ENCODE assay signal across 12 cellular contexts in the genomic region with DNA sequence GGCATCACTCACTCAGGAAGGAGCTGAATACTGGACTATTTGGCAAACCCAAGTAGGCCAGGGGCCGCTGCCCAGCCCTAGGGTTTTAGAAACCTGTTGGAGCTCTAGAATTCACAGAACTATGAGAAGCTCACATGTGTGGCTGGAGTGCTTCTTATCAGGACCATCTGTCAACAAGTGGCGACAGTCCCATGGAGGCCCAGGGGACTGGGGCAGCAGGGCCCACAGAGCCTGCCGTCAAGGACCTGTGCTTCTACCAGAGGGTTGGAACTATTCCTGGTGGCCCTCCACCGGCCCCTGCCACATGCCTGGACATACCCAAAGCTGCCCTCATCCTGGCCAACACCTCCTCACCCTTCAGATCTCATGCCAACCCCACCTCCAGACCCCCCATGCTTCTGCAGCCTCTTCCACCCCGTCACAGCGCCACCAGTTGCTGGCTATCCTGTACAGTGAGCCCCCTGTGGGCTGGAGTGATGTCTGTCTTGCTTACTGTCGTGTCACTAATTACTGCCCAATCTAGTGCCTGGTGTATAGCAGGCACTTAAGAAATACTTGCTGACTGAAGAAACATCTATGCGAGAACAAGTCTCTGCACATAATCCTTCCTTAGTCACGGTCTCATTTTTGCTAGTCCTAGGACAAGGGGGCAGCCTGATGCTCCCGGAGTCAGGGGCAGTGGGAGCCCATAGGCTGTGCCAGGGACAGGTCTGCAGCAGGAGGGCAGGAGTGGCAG. TPM values are rescaled to one million over a fixed set of nuclear protein-coding genes. Genes with fewer than 3 reads are reported as not detected.
A peak's percentile ranks its signal among the peaks of the same experiment; 100 is the strongest.
DNase-seq lines count a peak whose midpoint lies in the region; ATAC-seq and TF ChIP-seq lines count a peak whose summit lies in the region.
"Had no signal": no experiment of that assay in that cellular context is flagged by ENCODE, and none has a peak within 500 bp of the region (broad histone marks: within the 10 kb centered on the region; RNA-seq: fewer than 3 reads in every experiment).

No MANE protein-coding gene starts in this region.

- H3F3A ChIP-seq in SK-N-SH (replicated peaks; ENCODE audit: insufficient read depth), result peaks cover 26% of the 10 kb centered on the region

- no peaks in the 10 kb centered on the region for H4K20me1 ChIP-seq in SK-N-SH (ENCODE audit: insufficient read depth)

- no peak for TF ChIP-seq POLR2A in prostate gland (IDR thresholded peaks at IDR 0.05)

- peak; percentile 69 for DNase-seq in SK-N-SH
- DNase-seq in NCI-H524 treated with DMSO at 0.1 percent for 48 hours (lab: John Stamatoyannopoulos, UW), result peak; percentile 33
- DNase-seq in prostate gland (ENCODE audit: low spot score), result peak; percentile 46
- DNase-seq in H4 (ENCODE audit: low spot score), result no peak
- no peak for DNase-seq in activated CD4-positive, alpha-beta T cell treated with anti-CD3 and anti-CD28 coated beads, Interleukin-2, amount 50 U/mL, for 4 hours
- DNase-seq: activated CD4-positive, alpha-beta T cell treated with anti-CD3 and anti-CD28 coated beads for 1 hour; KBM-7; ovary had no signal

- peaks cover 20 to 56% of the 10 kb centered on the region in 2 experiments for H3K4me1 ChIP-seq in SK-N-SH (ENCODE audit: control insufficient read depth in 1 of 2, insufficient read depth in 2 of 2, low read depth in 1 of 2, low read length in 1 of 2)
- peaks cover 16% of the 10 kb centered on the region for H3K4me1 ChIP-seq in prostate gland (replicated peaks)

- peak overlapping the region; percentile 56; the same call in 1 of the 2 replicates for H3K4me2 ChIP-seq in SK-N-SH

- intact Hi-C loops in prostate gland (cut with DNase I), result no loop called here

- 85% methylated on average over 8 of the region's 10 CpGs for WGBS in SK-N-SH (ENCODE audit: low lambda C conversion rate)
- 59% methylated on average over 10 of the region's 10 CpGs for WGBS in prostate gland

- no peak overlapping the region for H2AFZ ChIP-seq in SK-N-SH (ENCODE audit: low read depth)

- no peak overlapping the region for H3K9ac ChIP-seq in SK-N-SH

- 0 out of 4 replicates have a peak, but pooled peaks of 1 of the 2 experiments have one; percentile 36 for TF ChIP-seq EP300 in SK-N-SH (IDR thresholded peaks at IDR 0.05; ENCODE audit: borderline replicate concordance in 1 of 2, low read depth in 1 of 2, low read length in 1 of 2)

- H3K36me3 ChIP-seq in SK-N-SH (replicated peaks in 1 of 2; ENCODE audit: control insufficient read depth in 1 of 2, insufficient read depth in 2 of 2, low read length in 1 of 2) (peaks cover 22 to 62% of the 10 kb centered on the region in 2 experiments), prostate gland (peaks cover 3 to 19% of the 10 kb centered on the region in 2 donors)
- H3K36me3 ChIP-seq: ovary had no signal

- peak overlapping the region; percentile 89 to 95 for H3K27ac ChIP-seq in SK-N-SH (ENCODE audit: low read depth in 2 of 2, low read length in 1 of 2)
- peak overlapping the region; percentile 38 to 51 for H3K27ac ChIP-seq in prostate gland
- H3K27ac ChIP-seq: ovary had no signal

- no peaks in the 10 kb centered on the region for H3K9me2 ChIP-seq in SK-N-SH

- CTCF ChIA-PET in SK-N-SH (lab: Yijun Ruan, JAX), result interaction anchor here (0.7 to 1.7 kb wide), 14 partner anchors 8 to 97 kb away, joined by 3 to 9 read pairs (median 4); partner anchors contain the start of gene GAS2L1

- POLR2A ChIA-PET in SK-N-SH (lab: Yijun Ruan, JAX), result interaction anchor here (0.7 to 1.1 kb wide), 2 partner anchors 8 to 138 kb away, joined by 3 read pairs; no protein-coding TSS in a partner anchor

- H3K27me3 ChIP-seq in SK-N-SH (ENCODE audit: insufficient read depth) (no peaks in the 10 kb centered on the region), prostate gland (replicated peaks; ENCODE audit: insufficient read depth) (no peaks in the 10 kb centered on the region)
- H3K27me3 ChIP-seq: ovary, upper lobe of left lung had no signal

- H3K9me3 ChIP-seq in SK-N-SH (no peaks in the 10 kb centered on the region), prostate gland (no peaks in the 10 kb centered on the region)
- H3K9me3 ChIP-seq: ovary, upper lobe of left lung had no signal

- ATAC-seq in SK-N-SH treated with all-trans-retinoic acid at 6 μM for 48 hours (no peak), esophagus mucosa (peak; percentile 6), GM19455 (IDR thresholded peaks at IDR 0.05; ENCODE audit: unreplicated experiment) (no peak)

- no peak for TF ChIP-seq RAD21 in SK-N-SH (IDR thresholded peaks at IDR 0.05; ENCODE audit: low read length)

- no peaks in the 10 kb centered on the region for H3K79me2 ChIP-seq in SK-N-SH (ENCODE audit: insufficient read depth)

- TF ChIP-seq CTCF in SK-N-SH (IDR thresholded peaks at IDR 0.05), result no peak
- TF ChIP-seq CTCF in prostate gland (IDR thresholded peaks at IDR 0.05), result no peak

- no peak overlapping the region for H3K4me3 ChIP-seq in SK-N-SH (ENCODE audit: low read depth in 2 of 2, low read length in 1 of 2)
- H3K4me3 ChIP-seq in prostate gland, result no peak overlapping the region
- H3K4me3 ChIP-seq: ovary, upper lobe of left lung had no signal

TF ChIP-seq in SK-N-SH, 30 proteins besides CTCF, POLR2A, EP300 and RAD21 (continues in another document):
- TF ChIP-seq PBX3 (IDR thresholded peaks at IDR 0.05) (no peak), MAX (IDR thresholded peaks at IDR 0.05; ENCODE audit: low read depth) (no peak), MXI1 (IDR thresholded peaks at IDR 0.05; ENCODE audit: low read depth, low read length) (0 out of 2 replicates have a peak, but pooled peaks have one; percentile 31), IRF3 (IDR thresholded peaks at IDR 0.05; ENCODE audit: low read depth, low read length) (no peak)

TF ChIP-seq in SK-N-SH treated with all-trans-retinoic acid at 6 μM for 48 hours, 23 proteins besides CTCF, POLR2A, EP300 and RAD21:
- no peak for TF ChIP-seq TOX (CRISPR knock-in tag; IDR thresholded peaks at IDR 0.05; ENCODE audit: borderline replicate concordance)
- TF ChIP-seq ZNF70 (CRISPR knock-in tag; IDR thresholded peaks at IDR 0.05), result no peak
- TF ChIP-seq ZFP30 (CRISPR knock-in tag; IDR thresholded peaks at IDR 0.05), result no peak
- TF ChIP-seq SNAI2 (CRISPR knock-in tag; IDR thresholded peaks at IDR 0.05), result no peak
TF ChIP-seq in SK-N-SH treated with all-trans-retinoic acid at 6 μM for 48 hours: peak in this region for 0.

RNA-seq across cellular contexts. Expression of gene RASL10A, which starts 27.2 kb away (rescaled TPM):
- 0.18 and 0.36 TPM in 2 replicates for polyA plus RNA-seq in SK-N-SH (2012; rRNA removed)
- polyA plus RNA-seq in SK-N-SH (2012; cell fraction: cytosol; rRNA removed), result 0.04 TPM in 1 of 2 replicates, not detected in the other
- 2.7 and 4.2 TPM in 2 replicates for polyA plus RNA-seq in SK-N-SH (2012; cell fraction: nucleus; rRNA removed)
- total RNA-seq in esophagus mucosa, result 0.88 TPM
- 10 to 100 TPM in 1 of 2 donors, 1 to 10 TPM in 1; 9.2 to 15.1 TPM for total RNA-seq in prostate gland
- not detected in 2 replicates for total RNA-seq in H4 (2014; rRNA removed; shearing (Covaris generic))

RNA-seq across cellular contexts. Expression of gene GAS2L1, which starts 36.3 kb away (rescaled TPM):
- polyA plus RNA-seq in SK-N-SH (2012; rRNA removed), result 16.8 and 21.8 TPM in 2 replicates
- 9.2 and 14.9 TPM in 2 replicates for polyA plus RNA-seq in SK-N-SH (2012; cell fraction: cytosol; rRNA removed)
- polyA plus RNA-seq in SK-N-SH (2012; cell fraction: nucleus; rRNA removed), result 40.3 and 60.8 TPM in 2 replicates
- 27.7 TPM for total RNA-seq in esophagus mucosa
- total RNA-seq in prostate gland, result 100 to 1,000 TPM in 1 of 2 donors, 10 to 100 TPM in 1; 85.8 to 159 TPM
- 3.9 and 4.0 TPM in 2 replicates for total RNA-seq in H4 (2014; rRNA removed; shearing (Covaris generic))

RNA-seq across cellular contexts. Expression of gene AP1B1, which starts 45.6 kb away (rescaled TPM):
- 40.4 and 51.9 TPM in 2 replicates for polyA plus RNA-seq in SK-N-SH (2012; rRNA removed)
- polyA plus RNA-seq in SK-N-SH (2012; cell fraction: cytosol; rRNA removed), result 24.9 and 35.1 TPM in 2 replicates
- polyA plus RNA-seq in SK-N-SH (2012; cell fraction: nucleus; rRNA removed), result 63.9 and 70.3 TPM in 2 replicates
- 80.8 TPM for total RNA-seq in esophagus mucosa
- 100 to 1,000 TPM; 104 to 143 TPM for total RNA-seq in prostate gland
- total RNA-seq in H4 (2014; rRNA removed; shearing (Covaris generic)), result 22.6 TPM in 2 replicates

Comparison
In these comparisons a context has a peak if more than half of its experiments do, and no peak if none do; other contexts are left out.
1. DNase-seq: peak in SK-N-SH (single experiment), NCI-H524 treated with DMSO at 0.1 percent for 48 hours (single experiment) and prostate gland (single experiment); none in H4 (single experiment) and activated CD4-positive, alpha-beta T cell treated with anti-CD3 and anti-CD28 coated beads, Interleukin-2, amount 50 U/mL, for 4 hours (0 of 2).